1 cellular context compared by ENCODE assay signal in the genomic region with DNA sequence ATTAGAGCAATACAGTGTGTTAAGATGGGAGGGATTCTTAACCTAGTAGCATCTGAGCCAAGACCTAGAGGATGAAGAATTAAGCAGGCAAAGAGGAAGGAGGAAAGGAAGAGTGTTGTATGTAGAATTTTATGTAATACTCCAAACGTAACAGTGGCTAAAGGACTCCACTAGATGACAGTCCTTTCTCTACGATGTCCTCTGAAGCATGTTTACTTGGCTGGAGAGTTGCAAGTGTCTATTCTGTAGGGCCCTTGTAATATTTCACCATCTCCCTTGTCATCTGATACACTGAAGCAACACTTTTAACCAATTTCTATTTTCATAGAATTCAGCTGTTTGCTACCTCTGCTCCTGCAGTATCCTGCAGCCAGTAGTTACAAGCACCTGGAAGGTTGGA.
TF ChIP-seq lines count a peak whose summit lies in the region.

No MANE protein-coding gene starts in this region.

TF ChIP-seq in H1, 55 proteins besides CTCF, POLR2A, EP300 and RAD21:
- TF ChIP-seq HDAC2 (IDR thresholded peaks at IDR 0.05; ENCODE audit: borderline replicate concordance in 1 of 2, low read depth in 2 of 2, low read length in 2 of 2) (no peak), KDM1A (IDR thresholded peaks at IDR 0.05; ENCODE audit: borderline replicate concordance, low read length) (no peak), SP2 (IDR thresholded peaks at IDR 0.05; ENCODE audit: low read length) (no peak), MAFK (IDR thresholded peaks at IDR 0.05; ENCODE audit: low read depth, low read length) (no peak), SUZ12 (IDR thresholded peaks at IDR 0.05; ENCODE audit: low read length) (no peak), CEBPB (IDR thresholded peaks at IDR 0.05; ENCODE audit: low read depth, low read length) (no peak)
- TF ChIP-seq, protein P1, sequence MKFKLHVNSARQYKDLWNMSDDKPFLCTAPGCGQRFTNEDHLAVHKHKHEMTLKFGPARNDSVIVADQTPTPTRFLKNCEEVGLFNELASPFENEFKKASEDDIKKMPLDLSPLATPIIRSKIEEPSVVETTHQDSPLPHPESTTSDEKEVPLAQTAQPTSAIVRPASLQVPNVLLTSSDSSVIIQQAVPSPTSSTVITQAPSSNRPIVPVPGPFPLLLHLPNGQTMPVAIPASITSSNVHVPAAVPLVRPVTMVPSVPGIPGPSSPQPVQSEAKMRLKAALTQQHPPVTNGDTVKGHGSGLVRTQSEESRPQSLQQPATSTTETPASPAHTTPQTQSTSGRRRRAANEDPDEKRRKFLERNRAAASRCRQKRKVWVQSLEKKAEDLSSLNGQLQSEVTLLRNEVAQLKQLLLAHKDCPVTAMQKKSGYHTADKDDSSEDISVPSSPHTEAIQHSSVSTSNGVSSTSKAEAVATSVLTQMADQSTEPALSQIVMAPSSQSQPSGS (IDR thresholded peaks at IDR 0.05; ENCODE audit: low read length) = no peak
- TF ChIP-seq, protein P2, sequence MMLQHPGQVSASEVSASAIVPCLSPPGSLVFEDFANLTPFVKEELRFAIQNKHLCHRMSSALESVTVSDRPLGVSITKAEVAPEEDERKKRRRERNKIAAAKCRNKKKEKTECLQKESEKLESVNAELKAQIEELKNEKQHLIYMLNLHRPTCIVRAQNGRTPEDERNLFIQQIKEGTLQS (IDR thresholded peaks at IDR 0.05; ENCODE audit: insufficient read depth, low read depth, low read length) = no peak
- TF ChIP-seq, protein P3, sequence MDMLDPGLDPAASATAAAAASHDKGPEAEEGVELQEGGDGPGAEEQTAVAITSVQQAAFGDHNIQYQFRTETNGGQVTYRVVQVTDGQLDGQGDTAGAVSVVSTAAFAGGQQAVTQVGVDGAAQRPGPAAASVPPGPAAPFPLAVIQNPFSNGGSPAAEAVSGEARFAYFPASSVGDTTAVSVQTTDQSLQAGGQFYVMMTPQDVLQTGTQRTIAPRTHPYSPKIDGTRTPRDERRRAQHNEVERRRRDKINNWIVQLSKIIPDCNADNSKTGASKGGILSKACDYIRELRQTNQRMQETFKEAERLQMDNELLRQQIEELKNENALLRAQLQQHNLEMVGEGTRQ (IDR thresholded peaks at IDR 0.05; ENCODE audit: low read length) = no peak
- TF ChIP-seq, protein P4, sequence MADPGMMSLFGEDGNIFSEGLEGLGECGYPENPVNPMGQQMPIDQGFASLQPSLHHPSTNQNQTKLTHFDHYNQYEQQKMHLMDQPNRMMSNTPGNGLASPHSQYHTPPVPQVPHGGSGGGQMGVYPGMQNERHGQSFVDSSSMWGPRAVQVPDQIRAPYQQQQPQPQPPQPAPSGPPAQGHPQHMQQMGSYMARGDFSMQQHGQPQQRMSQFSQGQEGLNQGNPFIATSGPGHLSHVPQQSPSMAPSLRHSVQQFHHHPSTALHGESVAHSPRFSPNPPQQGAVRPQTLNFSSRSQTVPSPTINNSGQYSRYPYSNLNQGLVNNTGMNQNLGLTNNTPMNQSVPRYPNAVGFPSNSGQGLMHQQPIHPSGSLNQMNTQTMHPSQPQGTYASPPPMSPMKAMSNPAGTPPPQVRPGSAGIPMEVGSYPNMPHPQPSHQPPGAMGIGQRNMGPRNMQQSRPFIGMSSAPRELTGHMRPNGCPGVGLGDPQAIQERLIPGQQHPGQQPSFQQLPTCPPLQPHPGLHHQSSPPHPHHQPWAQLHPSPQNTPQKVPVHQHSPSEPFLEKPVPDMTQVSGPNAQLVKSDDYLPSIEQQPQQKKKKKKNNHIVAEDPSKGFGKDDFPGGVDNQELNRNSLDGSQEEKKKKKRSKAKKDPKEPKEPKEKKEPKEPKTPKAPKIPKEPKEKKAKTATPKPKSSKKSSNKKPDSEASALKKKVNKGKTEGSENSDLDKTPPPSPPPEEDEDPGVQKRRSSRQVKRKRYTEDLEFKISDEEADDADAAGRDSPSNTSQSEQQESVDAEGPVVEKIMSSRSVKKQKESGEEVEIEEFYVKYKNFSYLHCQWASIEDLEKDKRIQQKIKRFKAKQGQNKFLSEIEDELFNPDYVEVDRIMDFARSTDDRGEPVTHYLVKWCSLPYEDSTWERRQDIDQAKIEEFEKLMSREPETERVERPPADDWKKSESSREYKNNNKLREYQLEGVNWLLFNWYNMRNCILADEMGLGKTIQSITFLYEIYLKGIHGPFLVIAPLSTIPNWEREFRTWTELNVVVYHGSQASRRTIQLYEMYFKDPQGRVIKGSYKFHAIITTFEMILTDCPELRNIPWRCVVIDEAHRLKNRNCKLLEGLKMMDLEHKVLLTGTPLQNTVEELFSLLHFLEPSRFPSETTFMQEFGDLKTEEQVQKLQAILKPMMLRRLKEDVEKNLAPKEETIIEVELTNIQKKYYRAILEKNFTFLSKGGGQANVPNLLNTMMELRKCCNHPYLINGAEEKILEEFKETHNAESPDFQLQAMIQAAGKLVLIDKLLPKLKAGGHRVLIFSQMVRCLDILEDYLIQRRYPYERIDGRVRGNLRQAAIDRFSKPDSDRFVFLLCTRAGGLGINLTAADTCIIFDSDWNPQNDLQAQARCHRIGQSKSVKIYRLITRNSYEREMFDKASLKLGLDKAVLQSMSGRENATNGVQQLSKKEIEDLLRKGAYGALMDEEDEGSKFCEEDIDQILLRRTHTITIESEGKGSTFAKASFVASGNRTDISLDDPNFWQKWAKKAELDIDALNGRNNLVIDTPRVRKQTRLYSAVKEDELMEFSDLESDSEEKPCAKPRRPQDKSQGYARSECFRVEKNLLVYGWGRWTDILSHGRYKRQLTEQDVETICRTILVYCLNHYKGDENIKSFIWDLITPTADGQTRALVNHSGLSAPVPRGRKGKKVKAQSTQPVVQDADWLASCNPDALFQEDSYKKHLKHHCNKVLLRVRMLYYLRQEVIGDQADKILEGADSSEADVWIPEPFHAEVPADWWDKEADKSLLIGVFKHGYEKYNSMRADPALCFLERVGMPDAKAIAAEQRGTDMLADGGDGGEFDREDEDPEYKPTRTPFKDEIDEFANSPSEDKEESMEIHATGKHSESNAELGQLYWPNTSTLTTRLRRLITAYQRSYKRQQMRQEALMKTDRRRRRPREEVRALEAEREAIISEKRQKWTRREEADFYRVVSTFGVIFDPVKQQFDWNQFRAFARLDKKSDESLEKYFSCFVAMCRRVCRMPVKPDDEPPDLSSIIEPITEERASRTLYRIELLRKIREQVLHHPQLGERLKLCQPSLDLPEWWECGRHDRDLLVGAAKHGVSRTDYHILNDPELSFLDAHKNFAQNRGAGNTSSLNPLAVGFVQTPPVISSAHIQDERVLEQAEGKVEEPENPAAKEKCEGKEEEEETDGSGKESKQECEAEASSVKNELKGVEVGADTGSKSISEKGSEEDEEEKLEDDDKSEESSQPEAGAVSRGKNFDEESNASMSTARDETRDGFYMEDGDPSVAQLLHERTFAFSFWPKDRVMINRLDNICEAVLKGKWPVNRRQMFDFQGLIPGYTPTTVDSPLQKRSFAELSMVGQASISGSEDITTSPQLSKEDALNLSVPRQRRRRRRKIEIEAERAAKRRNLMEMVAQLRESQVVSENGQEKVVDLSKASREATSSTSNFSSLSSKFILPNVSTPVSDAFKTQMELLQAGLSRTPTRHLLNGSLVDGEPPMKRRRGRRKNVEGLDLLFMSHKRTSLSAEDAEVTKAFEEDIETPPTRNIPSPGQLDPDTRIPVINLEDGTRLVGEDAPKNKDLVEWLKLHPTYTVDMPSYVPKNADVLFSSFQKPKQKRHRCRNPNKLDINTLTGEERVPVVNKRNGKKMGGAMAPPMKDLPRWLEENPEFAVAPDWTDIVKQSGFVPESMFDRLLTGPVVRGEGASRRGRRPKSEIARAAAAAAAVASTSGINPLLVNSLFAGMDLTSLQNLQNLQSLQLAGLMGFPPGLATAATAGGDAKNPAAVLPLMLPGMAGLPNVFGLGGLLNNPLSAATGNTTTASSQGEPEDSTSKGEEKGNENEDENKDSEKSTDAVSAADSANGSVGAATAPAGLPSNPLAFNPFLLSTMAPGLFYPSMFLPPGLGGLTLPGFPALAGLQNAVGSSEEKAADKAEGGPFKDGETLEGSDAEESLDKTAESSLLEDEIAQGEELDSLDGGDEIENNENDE (IDR thresholded peaks at IDR 0.05; ENCODE audit: insufficient replicate concordance, low read length) = no peak
TF ChIP-seq in H1: peak in this region for 0.
